In the genomic region with DNA sequence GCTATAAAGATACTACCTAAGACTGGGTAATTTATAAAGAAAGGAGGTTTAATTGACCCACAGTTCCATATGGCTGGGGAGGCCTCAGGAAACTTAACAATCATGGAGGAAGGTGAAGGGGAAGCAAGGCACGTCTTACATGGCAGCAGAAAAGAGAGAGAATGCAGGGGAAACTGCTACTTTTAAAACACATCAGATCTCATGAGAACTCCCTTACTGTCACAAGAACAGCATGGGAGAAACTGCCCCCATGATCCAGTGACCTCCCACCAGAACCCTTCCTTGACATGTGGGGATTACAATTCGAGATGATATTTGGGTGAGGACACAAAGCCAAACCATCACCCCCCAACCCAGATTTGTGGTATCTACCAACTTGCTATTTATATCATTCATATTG, we compare ENCODE assay signal across 38 cellular contexts. TPM values are rescaled to one million over a fixed set of nuclear protein-coding genes. Genes with fewer than 3 reads are reported as not detected.
"Had no signal": no experiment of that assay in that cellular context is flagged by ENCODE, and none has a peak within 500 bp of the region (broad histone marks: within the 10 kb centered on the region; RNA-seq: fewer than 3 reads in every experiment).

No MANE protein-coding gene starts in this region.

- FAIRE-seq: astrocyte, bronchial epithelial cell had no signal

- H3K27me3 ChIP-seq: adrenal gland, ascending aorta, body of pancreas, brain microvascular endothelial cell, cardiac muscle cell had no signal

- ATAC-seq: activated naive CD4-positive, alpha-beta T cell treated with anti-CD3 and anti-CD28 coated beads, Interleukin-2, amount 50 U/mL, for 72 hours; activated naive CD8-positive, alpha-beta T cell treated with anti-CD3 and anti-CD28 coated beads, Interleukin-2, amount 50 U/mL, for 24 hours; activated T-cell treated with anti-CD3 and anti-CD28 coated beads, Interleukin-2, amount 50 U/mL, for 4 hours; activated T-cell treated with anti-CD3 and anti-CD28 coated beads, Interleukin-2, amount 50 U/mL, for 72 hours; activated T-helper 17 cell treated with anti-CD3 and anti-CD28 coated beads, Interleukin-2, amount 50 U/mL, for 72 hours; body of pancreas had no signal

- DNase-seq: activated effector memory CD4-positive, alpha-beta T cell treated with anti-CD3 and anti-CD28 coated beads, Interleukin-2, amount 50 U/mL, for 16 hours; activated effector memory CD4-positive, alpha-beta T cell treated with Interleukin-2 at 50 U/mL for 16 hours; activated gamma-delta T cell; activated gamma-delta T cell treated with Interleukin-2 at 50 U/mL for 16 hours; activated naive CD4-positive, alpha-beta T cell; activated naive CD4-positive, alpha-beta T cell treated with anti-CD3 and anti-CD28 coated beads for 36 hours; activated naive CD4-positive, alpha-beta T cell treated with anti-CD3 and anti-CD28 coated beads, Interleukin-2, amount 10 ng/mL, durations not matched to agents 7 days and 5 days; activated naive CD4-positive, alpha-beta T cell treated with anti-CD3 and anti-CD28 coated beads, Interleukin-2, amount 50 U/mL, for 16 hours; activated naive CD4-positive, alpha-beta T cell treated with Interleukin-2 at 50 U/mL for 16 hours; activated naive CD8-positive, alpha-beta T cell treated with anti-CD3 and anti-CD28 coated beads for 36 hours; activated naive CD8-positive, alpha-beta T cell treated with anti-CD3 and anti-CD28 coated beads, Interleukin-2, amount 10 ng/mL, durations not matched to agents 7 days and 5 days; activated naive CD8-positive, alpha-beta T cell treated with anti-CD3 and anti-CD28 coated beads, Interleukin-2, amount 50 U/mL, for 24 hours; activated T-cell treated with anti-CD3 and anti-CD28 coated beads, Interleukin-2, amount 50 U/mL, for 4 hours; activated T-cell treated with anti-CD3 and anti-CD28 coated beads, Interleukin-2, amount 50 U/mL, for 48 hours; activated T-cell treated with anti-CD3 and anti-CD28 coated beads, Interleukin-2, amount 50 U/mL, for 72 hours; adrenal gland; amniotic stem cell; amygdala; anterior cingulate cortex; aorta; body of pancreas; brain microvascular endothelial cell; caudate nucleus; central memory CD4-positive, alpha-beta T cell; cerebellar nuclear complex had no signal

- H3K36me3 ChIP-seq: adrenal gland, ascending aorta, brain microvascular endothelial cell, breast epithelium, cardiac muscle cell had no signal

- H3K4me1 ChIP-seq: adrenal gland, ascending aorta, body of pancreas, breast epithelium had no signal

- H3K9me3 ChIP-seq: adrenal gland, ascending aorta, body of pancreas, breast epithelium had no signal

- H3K4me3 ChIP-seq: adrenal gland, ascending aorta, body of pancreas, breast epithelium, cardiac muscle cell had no signal

- H3K27ac ChIP-seq: adrenal gland, ascending aorta, body of pancreas, brain microvascular endothelial cell, breast epithelium, cardiac muscle cell had no signal

RNA-seq across cellular contexts. Expression of a gene that starts 13.9 kb away (rescaled TPM):
- total RNA-seq: activated naive CD4-positive, alpha-beta T cell treated with anti-CD3 and anti-CD28 coated beads for 36 hours; activated naive CD4-positive, alpha-beta T cell treated with anti-CD3 and anti-CD28 coated beads, Interleukin-2, amount 50 U/mL, for 72 hours; activated naive CD8-positive, alpha-beta T cell treated with anti-CD3 and anti-CD28 coated beads for 36 hours; activated naive CD8-positive, alpha-beta T cell treated with anti-CD3 and anti-CD28 coated beads, Interleukin-2, amount 10 ng/mL, durations not matched to agents 7 days and 5 days; activated T-cell treated with anti-CD3 and anti-CD28 coated beads, Interleukin-2, amount 50 U/mL, for 4 hours; activated T-cell treated with anti-CD3 and anti-CD28 coated beads, Interleukin-2, amount 50 U/mL, for 72 hours; activated T-helper 1 cell treated with anti-CD3 and anti-CD28 coated beads, Interleukin-12 subunit alpha, Interleukin-12 subunit beta, Interleukin-2, Interleukin-4 antibody, amounts not matched to agents 30 ng/mL and 10 ng/mL and 1 ng/mL, durations not matched to agents 14 hours and 24 hours and 36 hours; activated T-helper 17 cell treated with anti-CD3 and anti-CD28 coated beads, Interleukin-2, amount 50 U/mL, for 72 hours; activated T-helper 2 cell treated with anti-CD3 and anti-CD28 coated beads, Interferon-gamma antibody, Interleukin-2, Interleukin-4, amounts not matched to agents 10 μg/mL and 5 μg/mL and 100 μg/mL, durations not matched to agents 14 hours and 24 hours and 36 hours; adrenal gland; aorta; ascending aorta; astrocyte; body of pancreas; breast epithelium; bronchial epithelial cell; cardiac muscle cell; cardiac septum; cerebellum; chondrocyte had no signal
- polyA plus RNA-seq: adipose tissue, adrenal gland, aorta, cardiac muscle cell had no signal
